ENCODE assay signal across 8 cellular contexts in genomic region chr6:69795469-69796080, GRCh38. TPM values are rescaled to one million over a fixed set of nuclear protein-coding genes. Genes with fewer than 3 reads are reported as not detected.
A peak's percentile ranks its signal among the peaks of the same experiment; 100 is the strongest.
DNase-seq lines count a peak whose midpoint lies in the region; ATAC-seq and TF ChIP-seq lines count a peak whose summit lies in the region.

No MANE protein-coding gene starts in this region.

- intact Hi-C loops in heart right ventricle (cut with DNase I) = loop anchor here in 1 of 10 donors (10.0 kb wide), 1 partner anchor 61 kb away; no protein-coding TSS in a partner anchor
- intact Hi-C loops in left cardiac atrium (cut with DNase I) = no loop called here
- intact Hi-C loops in esophagus muscularis mucosa (cut with DNase I) = loop anchor here (5.0 kb wide), 1 partner anchor 63 kb away; no protein-coding TSS in a partner anchor

- peak overlapping the region; percentile 77 for H3K4me2 ChIP-seq in trophoblast cell (ENCODE audit: low read length)

- H2BK120ac ChIP-seq in trophoblast cell (ENCODE audit: insufficient read depth, low read length, poor library complexity) = no peak overlapping the region

- no peak overlapping the region for H3K9ac ChIP-seq in trophoblast cell (ENCODE audit: low read length)

- TF ChIP-seq CTCF in heart right ventricle (IDR thresholded peaks at IDR 0.05) (peak in 2 of 9 donors; percentile 6 to 16), esophagus muscularis mucosa (IDR thresholded peaks at IDR 0.05) (peak; percentile 12 to 29 (median 14))

- H3K14ac ChIP-seq in trophoblast cell (ENCODE audit: low read length) = no peak overlapping the region

- H3K18ac ChIP-seq in trophoblast cell (ENCODE audit: low read length) = no peak overlapping the region

- H3K9me3 ChIP-seq in heart right ventricle (no peaks in the 10 kb centered on the region), esophagus muscularis mucosa (no peaks in the 10 kb centered on the region), trophoblast cell (ENCODE audit: insufficient read depth, low read depth, low read length) (no peaks in the 10 kb centered on the region)

- TF ChIP-seq POLR2A in esophagus muscularis mucosa (IDR thresholded peaks at IDR 0.05; ENCODE audit: low read depth) = no peak

- H3K27me3 ChIP-seq in heart right ventricle = no peaks in the 10 kb centered on the region
- H3K27me3 ChIP-seq in esophagus muscularis mucosa = no peaks in the 10 kb centered on the region
- no peaks in the 10 kb centered on the region for H3K27me3 ChIP-seq in trophoblast cell (ENCODE audit: insufficient read depth, low read length)

- peaks cover 18% of the 10 kb centered on the region for H3K79me1 ChIP-seq in trophoblast cell (ENCODE audit: low read length)

- 26 to 30% methylated on average over 5 of the region's 5 CpGs for WGBS in heart right ventricle, 2 donors
- 17% methylated on average over 5 of the region's 5 CpGs for WGBS in esophagus muscularis mucosa
- WGBS in trophoblast cell (ENCODE audit: extremely low coverage, insufficient coverage, insufficient read length) = no CpG with 5 or more reads among the region's 5 CpGs

- no peak overlapping the region for H4K12ac ChIP-seq in trophoblast cell (ENCODE audit: low read depth, low read length)

- no peak overlapping the region for H2BK12ac ChIP-seq in trophoblast cell (ENCODE audit: low read length)

- peaks cover 9% of the 10 kb centered on the region for H3K79me2 ChIP-seq in trophoblast cell (ENCODE audit: control insufficient read depth, insufficient read depth, low read length, poor library complexity)

- no peak for TF ChIP-seq EP300 in esophagus muscularis mucosa (IDR thresholded peaks at IDR 0.05)

- no peak overlapping the region for H2AK5ac ChIP-seq in trophoblast cell (ENCODE audit: low read length)

- peak overlapping the region; percentile 64 to 86 (median 72) for H3K4me3 ChIP-seq in heart right ventricle
- peak overlapping the region; percentile 68 to 81 (median 76) for H3K4me3 ChIP-seq in esophagus muscularis mucosa
- H3K4me3 ChIP-seq in trophoblast cell (ENCODE audit: low read depth, low read length) = no peak overlapping the region

- H3K36me3 ChIP-seq in heart right ventricle (no peaks in the 10 kb centered on the region), esophagus muscularis mucosa (no peaks in the 10 kb centered on the region), trophoblast cell (ENCODE audit: control insufficient read depth in 1 of 2, insufficient read depth in 2 of 2, low read length in 2 of 2) (peaks cover 0 to 2% of the 10 kb centered on the region in 2 experiments)

- H3K27ac ChIP-seq in heart right ventricle = peak overlapping the region; percentile 83 to 97 (median 92)
- peak overlapping the region; percentile 86 to 98 (median 92) for H3K27ac ChIP-seq in esophagus muscularis mucosa (replicated peaks in 1 of 4)
- peak overlapping the region; percentile 94 for H3K27ac ChIP-seq in trophoblast cell (ENCODE audit: low read depth, low read length)

- H3K4me1 ChIP-seq in heart right ventricle = peaks cover 0 to 58% (median 40%) of the 10 kb centered on the region in 9 donors
- H3K4me1 ChIP-seq in esophagus muscularis mucosa = peaks cover 24 to 59% (median 51%) of the 10 kb centered on the region in 4 donors
- peaks cover 6 to 13% of the 10 kb centered on the region in 2 experiments for H3K4me1 ChIP-seq in trophoblast cell (ENCODE audit: control insufficient read depth in 1 of 2, insufficient read depth in 2 of 2, low read length in 2 of 2)

- no peak overlapping the region for H3K23ac ChIP-seq in trophoblast cell (ENCODE audit: low read length)

- H2BK5ac ChIP-seq in trophoblast cell (ENCODE audit: low read depth, low read length, poor library complexity) = no peak overlapping the region

- no peak overlapping the region for H2AFZ ChIP-seq in trophoblast cell (ENCODE audit: insufficient read depth, low read length, poor library complexity)

- no peak overlapping the region for H4K91ac ChIP-seq in trophoblast cell (ENCODE audit: low read depth, low read length)

- no peak overlapping the region for H4K8ac ChIP-seq in trophoblast cell (ENCODE audit: low read depth, low read length)

- peak overlapping the region; percentile 68 for H3K4ac ChIP-seq in trophoblast cell (ENCODE audit: low read depth, low read length)

- DNase-seq in heart right ventricle = no peak
- no peak for DNase-seq in left cardiac atrium
- peak; percentile 36 for DNase-seq in RPMI8226
- no peak for DNase-seq in esophagus muscularis mucosa (ENCODE audit: extremely low spot score)
- peak in 1 of 2 donors; percentile 1 for DNase-seq in trophoblast cell
- DNase-seq in EL = no peak
- DNase-seq in stimulated activated CD4-positive, alpha-beta T cell treated with anti-CD3 and anti-CD28 coated beads, Interleukin-15, amount 100 ng/mL, for 24 hours = no peak

- ATAC-seq in heart right ventricle (no peak), left cardiac atrium (no peak), HG02884 (IDR thresholded peaks at IDR 0.05; ENCODE audit: unreplicated experiment) (peak; percentile 34)

RNA-seq across cellular contexts. Expression of gene LMBRD1, which starts 1.2 kb away (rescaled TPM):
- total RNA-seq in heart right ventricle (10 to 100 TPM; 36.8 to 63.8 (median 48.0) TPM), left cardiac atrium (10 to 100 TPM; 38.6 to 46.2 TPM), esophagus muscularis mucosa (10 to 100 TPM; 36.9 to 52.9 (median 49.5) TPM)
- polyA plus RNA-seq in heart right ventricle = 10 to 100 TPM; 35.6 to 36.2 TPM
- 44.2 and 45.2 TPM in 2 replicates for polyA plus RNA-seq in trophoblast cell (2013)
